Comparison of ENCODE assay signal across 26 cellular contexts in genomic region chr5:63043792-63044191, GRCh38.
"Had no signal": no experiment of that assay in that cellular context is flagged by ENCODE, and none has a peak within 500 bp of the region (broad histone marks: within the 10 kb centered on the region; RNA-seq: fewer than 3 reads in every experiment).

No MANE protein-coding gene starts in this region.

- H3K36me3 Mint-ChIP-seq: activated CD4-positive, alpha-beta memory T cell treated with anti-CD3 and anti-CD28 coated beads for 36 hours; activated naive CD4-positive, alpha-beta T cell treated with anti-CD3 and anti-CD28 coated beads, Interleukin-2, amount 10 ng/mL, durations not matched to agents 7 days and 5 days; activated naive CD8-positive, alpha-beta T cell treated with anti-CD3 and anti-CD28 coated beads for 36 hours had no signal

- ATAC-seq: Panc1, T-helper 17 cell had no signal

- H3K27ac ChIP-seq: RWPE1, SJCRH30, VCaP had no signal

- H3K4me3 ChIP-seq: SJCRH30 had no signal

- H3K4me1 ChIP-seq: SJCRH30 had no signal

- H3K36me3 ChIP-seq: SJCRH30 had no signal

- H3K4me3 Mint-ChIP-seq: activated CD4-positive, alpha-beta memory T cell treated with anti-CD3 and anti-CD28 coated beads for 36 hours; activated CD4-positive, alpha-beta T cell treated with anti-CD3 and anti-CD28 coated beads, Interleukin-2, amount 10 ng/mL, durations not matched to agents 7 days and 5 days; activated naive CD4-positive, alpha-beta T cell treated with anti-CD3 and anti-CD28 coated beads, Interleukin-2, amount 10 ng/mL, durations not matched to agents 7 days and 5 days; activated naive CD8-positive, alpha-beta T cell treated with anti-CD3 and anti-CD28 coated beads for 36 hours; T-helper 17 cell had no signal

- H3K27me3 Mint-ChIP-seq: activated CD4-positive, alpha-beta memory T cell treated with anti-CD3 and anti-CD28 coated beads for 36 hours; activated CD4-positive, alpha-beta T cell treated with anti-CD3 and anti-CD28 coated beads, Interleukin-2, amount 10 ng/mL, durations not matched to agents 7 days and 5 days; activated naive CD4-positive, alpha-beta T cell treated with anti-CD3 and anti-CD28 coated beads, Interleukin-2, amount 10 ng/mL, durations not matched to agents 7 days and 5 days; activated naive CD8-positive, alpha-beta T cell treated with anti-CD3 and anti-CD28 coated beads for 36 hours; T-helper 17 cell had no signal

- H3K4me1 Mint-ChIP-seq: activated CD4-positive, alpha-beta T cell treated with anti-CD3 and anti-CD28 coated beads, Interleukin-2, amount 10 ng/mL, durations not matched to agents 7 days and 5 days; activated naive CD4-positive, alpha-beta T cell treated with anti-CD3 and anti-CD28 coated beads, Interleukin-2, amount 10 ng/mL, durations not matched to agents 7 days and 5 days; activated naive CD8-positive, alpha-beta T cell treated with anti-CD3 and anti-CD28 coated beads for 36 hours; T-helper 17 cell had no signal

- H3K27me3 ChIP-seq: SJCRH30 had no signal

- DNase-seq: activated CD4-positive, alpha-beta memory T cell treated with anti-CD3 and anti-CD28 coated beads for 36 hours; activated CD4-positive, alpha-beta T cell treated with anti-CD3 and anti-CD28 coated beads, Interleukin-2, amount 10 ng/mL, durations not matched to agents 7 days and 5 days; activated CD4-positive, CD25-positive, alpha-beta regulatory T cell; activated gamma-delta T cell treated with Interleukin-2 at 50 U/mL for 16 hours; activated naive CD4-positive, alpha-beta T cell treated with anti-CD3 and anti-CD28 coated beads, Interleukin-2, amount 10 ng/mL, durations not matched to agents 7 days and 5 days; activated naive CD8-positive, alpha-beta T cell treated with anti-CD3 and anti-CD28 coated beads for 36 hours; activated T-cell treated with anti-CD3 and anti-CD28 coated beads for 4 hours; activated T-cell treated with anti-CD3 and anti-CD28 coated beads, Interleukin-2, amount 50 U/mL, for 48 hours; central memory CD4-positive, alpha-beta T cell; KG1; NCI-H1048; NCI-H146; NCI-H187 treated with DMSO at 0.1 percent for 48 hours; NCI-H2081 treated with DMSO at 0.1 percent for 48 hours; NCI-H2171 treated with DMSO at 0.1 percent for 48 hours; NCI-H226; NCI-H526; NCI-H774; Right ventricle myocardium superior; SJCRH30; T-helper 17 cell; T-helper 9 cell had no signal

- H3K27ac Mint-ChIP-seq: activated CD4-positive, alpha-beta memory T cell treated with anti-CD3 and anti-CD28 coated beads for 36 hours; activated CD4-positive, alpha-beta T cell treated with anti-CD3 and anti-CD28 coated beads, Interleukin-2, amount 10 ng/mL, durations not matched to agents 7 days and 5 days; activated naive CD4-positive, alpha-beta T cell treated with anti-CD3 and anti-CD28 coated beads, Interleukin-2, amount 10 ng/mL, durations not matched to agents 7 days and 5 days; activated naive CD8-positive, alpha-beta T cell treated with anti-CD3 and anti-CD28 coated beads for 36 hours; activated T-helper 2 cell treated with anti-CD3 and anti-CD28 coated beads, Interferon-gamma antibody, Interleukin-2, Interleukin-4, amounts not matched to agents 10 μg/mL and 5 μg/mL and 100 μg/mL, durations not matched to agents 14 hours and 24 hours and 36 hours; T-helper 17 cell had no signal

- H3K9me3 ChIP-seq: SJCRH30 had no signal

- H3K9me3 Mint-ChIP-seq: activated CD4-positive, alpha-beta T cell treated with anti-CD3 and anti-CD28 coated beads, Interleukin-2, amount 10 ng/mL, durations not matched to agents 7 days and 5 days; activated naive CD8-positive, alpha-beta T cell treated with anti-CD3 and anti-CD28 coated beads for 36 hours had no signal
